In the genomic region with DNA sequence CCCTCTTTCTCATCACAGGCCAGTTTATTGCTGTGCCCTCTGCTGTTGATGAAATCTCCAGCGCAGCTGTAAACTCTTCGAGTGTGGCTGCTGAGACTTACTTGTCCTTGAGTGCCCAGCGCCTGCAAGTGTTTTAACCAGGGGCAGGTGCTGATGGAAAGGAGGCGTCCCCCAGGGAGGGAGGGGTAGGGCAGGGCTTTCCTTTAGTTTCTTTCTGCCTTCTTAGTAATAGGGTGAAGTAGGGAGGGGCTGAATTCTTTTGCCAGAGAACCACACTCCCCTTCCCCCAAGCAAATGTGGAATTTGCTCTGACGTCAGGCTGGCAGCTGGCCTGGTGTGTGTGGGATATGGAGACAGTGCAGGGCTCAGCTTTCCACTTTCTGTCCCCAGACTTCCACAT, we compare ENCODE assay signal across 10 cellular contexts.
DNase-seq lines count a peak whose midpoint lies in the region; ATAC-seq and TF ChIP-seq lines count a peak whose summit lies in the region.
"Had no signal": no experiment of that assay in that cellular context is flagged by ENCODE, and none has a peak within 500 bp of the region (broad histone marks: within the 10 kb centered on the region; RNA-seq: fewer than 3 reads in every experiment).

No MANE protein-coding gene starts in this region.

- no peak for TF ChIP-seq POLR2A in ovary (IDR thresholded peaks at IDR 0.05)

- H3K79me2 ChIP-seq in SK-N-SH (ENCODE audit: insufficient read depth), result peaks cover 6% of the 10 kb centered on the region; the same call in 1 of the 2 replicates

- peaks cover 14% of the 10 kb centered on the region for H3K4me1 Mint-ChIP-seq in glutamatergic neuron (ENCODE audit: low read depth, unreplicated experiment)

- POLR2A ChIA-PET in SK-N-SH (lab: Yijun Ruan, JAX), result no interaction called here

- no peak for TF ChIP-seq RAD21 in SK-N-SH (IDR thresholded peaks at IDR 0.05; ENCODE audit: low read length)

- peak overlapping the region; percentile 34 for H3K4me3 Mint-ChIP-seq in glutamatergic neuron (ENCODE audit: unreplicated experiment)

- peaks cover 40 to 63% of the 10 kb centered on the region in 2 experiments for H3K36me3 ChIP-seq in SK-N-SH (replicated peaks in 1 of 2; ENCODE audit: control insufficient read depth in 1 of 2, insufficient read depth in 2 of 2, low read length in 1 of 2)
- no peaks in the 10 kb centered on the region for H3K36me3 ChIP-seq in ovary

- H3K4me1 ChIP-seq in SK-N-SH (ENCODE audit: control insufficient read depth in 1 of 2, insufficient read depth in 2 of 2, low read depth in 1 of 2, low read length in 1 of 2) (peaks cover 7 to 9% of the 10 kb centered on the region in 2 experiments; a peak in 3 of 4 replicates), ovary (ENCODE audit: insufficient read depth) (peaks cover 4% of the 10 kb centered on the region)

- no peaks in the 10 kb centered on the region; the same call in 1 of the 2 replicates for H4K20me1 ChIP-seq in SK-N-SH (ENCODE audit: insufficient read depth)

- H3K4me3 ChIP-seq in HFF-Myc (replicated peaks; ENCODE audit: low read depth, low read length) (no peak overlapping the region), SK-N-SH (ENCODE audit: low read depth in 2 of 2, low read length in 1 of 2) (no peak overlapping the region), ovary (no peak overlapping the region)

- CTCF ChIA-PET in SK-N-SH (lab: Yijun Ruan, JAX), result no interaction called here

- ATAC-seq in HG03521 (IDR thresholded peaks at IDR 0.05; ENCODE audit: unreplicated experiment) (no peak), HG02571 (IDR thresholded peaks at IDR 0.05; ENCODE audit: unreplicated experiment) (no peak), HG02840 (IDR thresholded peaks at IDR 0.05; ENCODE audit: low FRiP score, unreplicated experiment) (no peak), HG03045 (IDR thresholded peaks at IDR 0.05; ENCODE audit: unreplicated experiment) (no peak)

- H3K9ac ChIP-seq in SK-N-SH, result no peak overlapping the region

- 54% methylated on average over 5 of the region's 5 CpGs for WGBS in SK-N-SH (ENCODE audit: low lambda C conversion rate)
- WGBS in ovary, 3 donors, result 4 to 14% (median 6%) methylated on average over 5 of the region's 5 CpGs

- peaks cover 2% of the 10 kb centered on the region for H3K9me3 Mint-ChIP-seq in glutamatergic neuron (ENCODE audit: unreplicated experiment)
- H3K9me3 Mint-ChIP-seq: IgD-negative memory B cell had no signal

- no peak overlapping the region for H2AFZ ChIP-seq in SK-N-SH (ENCODE audit: low read depth)

- H3K9me3 ChIP-seq in SK-N-SH (no peaks in the 10 kb centered on the region), ovary (no peaks in the 10 kb centered on the region)

- H3K4me2 ChIP-seq in SK-N-SH, result peak overlapping the region; percentile 24; the same call in 1 of the 2 replicates

- H3K27ac ChIP-seq in SK-N-SH (ENCODE audit: low read depth in 2 of 2, low read length in 1 of 2) (peak overlapping the region; percentile 35 to 76; a peak in 3 of 4 replicates), ovary (peak overlapping the region; percentile 13 to 66)
- H3K27ac ChIP-seq: neutrophil had no signal

- H3K27me3 ChIP-seq in SK-N-SH (ENCODE audit: insufficient read depth), result no peaks in the 10 kb centered on the region
- H3K27me3 ChIP-seq in ovary, result no peaks in the 10 kb centered on the region
- H3K27me3 ChIP-seq: neutrophil had no signal

- peak; percentile 92 for DNase-seq in HFF-Myc (ENCODE audit: extremely low read depth, low read depth)
- peak; percentile 22 for DNase-seq in SK-N-SH
- peak; percentile 70 for DNase-seq in glutamatergic neuron
- DNase-seq in ovary, result peak; percentile 91 to 93 (median 91)

- H3K36me3 Mint-ChIP-seq in glutamatergic neuron (ENCODE audit: unreplicated experiment), result peaks cover 4% of the 10 kb centered on the region

- no peak for TF ChIP-seq CTCF in HFF-Myc (IDR thresholded peaks at IDR 0.05; ENCODE audit: low read depth, low read length, missing control alignments)
- TF ChIP-seq CTCF in SK-N-SH (IDR thresholded peaks at IDR 0.05), result no peak
- no peak for TF ChIP-seq CTCF in glutamatergic neuron (IDR thresholded peaks at IDR 0.05; ENCODE audit: partially characterized antibody, unreplicated experiment)
- no peak for TF ChIP-seq CTCF in ovary (IDR thresholded peaks at IDR 0.05)

- H3K27me3 Mint-ChIP-seq in glutamatergic neuron (ENCODE audit: unreplicated experiment), result no peaks in the 10 kb centered on the region
- H3K27me3 Mint-ChIP-seq: IgD-negative memory B cell had no signal

- peak overlapping the region; percentile 94 for H3K27ac Mint-ChIP-seq in glutamatergic neuron (ENCODE audit: unreplicated experiment)
- H3K27ac Mint-ChIP-seq: IgD-negative memory B cell had no signal

- TF ChIP-seq EP300 in SK-N-SH (IDR thresholded peaks at IDR 0.05; ENCODE audit: borderline replicate concordance in 1 of 2, low read depth in 1 of 2, low read length in 1 of 2) (no peak), ovary (IDR thresholded peaks at IDR 0.05) (no peak)

- H3F3A ChIP-seq in SK-N-SH (replicated peaks; ENCODE audit: insufficient read depth), result no peaks in the 10 kb centered on the region

- no peaks in the 10 kb centered on the region for H3K9me2 ChIP-seq in SK-N-SH

- intact Hi-C loops in ovary (cut with DNase I), result loop anchor here in 2 of 4 donors (10.0 kb wide), 2 partner anchors 45 to 55 kb away; no protein-coding TSS in a partner anchor

TF ChIP-seq in SK-N-SH, 30 proteins besides CTCF, POLR2A, EP300 and RAD21 (continues in another document):
- no peak for TF ChIP-seq ELF1 (IDR thresholded peaks at IDR 0.05)
- TF ChIP-seq, protein P1, sequence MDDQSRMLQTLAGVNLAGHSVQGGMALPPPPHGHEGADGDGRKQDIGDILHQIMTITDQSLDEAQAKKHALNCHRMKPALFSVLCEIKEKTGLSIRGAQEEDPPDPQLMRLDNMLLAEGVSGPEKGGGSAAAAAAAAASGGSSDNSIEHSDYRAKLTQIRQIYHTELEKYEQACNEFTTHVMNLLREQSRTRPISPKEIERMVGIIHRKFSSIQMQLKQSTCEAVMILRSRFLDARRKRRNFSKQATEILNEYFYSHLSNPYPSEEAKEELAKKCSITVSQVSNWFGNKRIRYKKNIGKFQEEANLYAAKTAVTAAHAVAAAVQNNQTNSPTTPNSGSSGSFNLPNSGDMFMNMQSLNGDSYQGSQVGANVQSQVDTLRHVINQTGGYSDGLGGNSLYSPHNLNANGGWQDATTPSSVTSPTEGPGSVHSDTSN (IDR thresholded peaks at IDR 0.05), result peak; percentile 57
- no peak for TF ChIP-seq YY1 (IDR thresholded peaks at IDR 0.05; ENCODE audit: low read depth)
- TF ChIP-seq RFX5 (IDR thresholded peaks at IDR 0.05; ENCODE audit: low read length), result no peak
- no peak for TF ChIP-seq MEF2A (IDR thresholded peaks at IDR 0.05; ENCODE audit: borderline replicate concordance, low read depth)
- no peak for TF ChIP-seq SIN3A (IDR thresholded peaks at IDR 0.05; ENCODE audit: borderline replicate concordance, low read depth, low read length)
- TF ChIP-seq RCOR1 (IDR thresholded peaks at IDR 0.05; ENCODE audit: low read length), result no peak
- TF ChIP-seq GABPA (IDR thresholded peaks at IDR 0.05; ENCODE audit: low read depth), result no peak
- TF ChIP-seq, protein P2, sequence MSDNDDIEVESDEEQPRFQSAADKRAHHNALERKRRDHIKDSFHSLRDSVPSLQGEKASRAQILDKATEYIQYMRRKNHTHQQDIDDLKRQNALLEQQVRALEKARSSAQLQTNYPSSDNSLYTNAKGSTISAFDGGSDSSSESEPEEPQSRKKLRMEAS (IDR thresholded peaks at IDR 0.05; ENCODE audit: low read depth), result no peak; the same call in 1 of the 2 replicates
- TF ChIP-seq RXRA (IDR thresholded peaks at IDR 0.05; ENCODE audit: borderline replicate concordance, low read depth), result no peak
- TF ChIP-seq FOXJ3 (CRISPR knock-in tag; IDR thresholded peaks at IDR 0.05), result no peak
- TF ChIP-seq, protein P3, sequence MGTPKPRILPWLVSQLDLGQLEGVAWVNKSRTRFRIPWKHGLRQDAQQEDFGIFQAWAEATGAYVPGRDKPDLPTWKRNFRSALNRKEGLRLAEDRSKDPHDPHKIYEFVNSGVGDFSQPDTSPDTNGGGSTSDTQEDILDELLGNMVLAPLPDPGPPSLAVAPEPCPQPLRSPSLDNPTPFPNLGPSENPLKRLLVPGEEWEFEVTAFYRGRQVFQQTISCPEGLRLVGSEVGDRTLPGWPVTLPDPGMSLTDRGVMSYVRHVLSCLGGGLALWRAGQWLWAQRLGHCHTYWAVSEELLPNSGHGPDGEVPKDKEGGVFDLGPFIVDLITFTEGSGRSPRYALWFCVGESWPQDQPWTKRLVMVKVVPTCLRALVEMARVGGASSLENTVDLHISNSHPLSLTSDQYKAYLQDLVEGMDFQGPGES (IDR thresholded peaks at IDR 0.05; ENCODE audit: low read depth, low read length), result no peak
- no peak for TF ChIP-seq TAF1 (IDR thresholded peaks at IDR 0.05; ENCODE audit: borderline replicate concordance, low read depth, low read length)
- no peak for TF ChIP-seq NRF1 (IDR thresholded peaks at IDR 0.05; ENCODE audit: low read depth, low read length)
- TF ChIP-seq TCF12 (IDR thresholded peaks at IDR 0.05), result peak; percentile 84
- peak; percentile 86 for TF ChIP-seq NFIC (IDR thresholded peaks at IDR 0.05; ENCODE audit: borderline replicate concordance)
- no peak for TF ChIP-seq JUND (IDR thresholded peaks at IDR 0.05)
- no peak for TF ChIP-seq CHD2 (IDR thresholded peaks at IDR 0.05; ENCODE audit: low read length, partially characterized antibody)
- TF ChIP-seq TEAD4 (IDR thresholded peaks at IDR 0.05; ENCODE audit: borderline replicate concordance, insufficient read depth), result peak; percentile 54; the same call in 1 of the 2 replicates
- 0 out of 2 replicates have a peak, but pooled peaks have one; percentile 1 for TF ChIP-seq SMC3 (IDR thresholded peaks at IDR 0.05; ENCODE audit: low read depth, low read length)
- TF ChIP-seq, protein P4, sequence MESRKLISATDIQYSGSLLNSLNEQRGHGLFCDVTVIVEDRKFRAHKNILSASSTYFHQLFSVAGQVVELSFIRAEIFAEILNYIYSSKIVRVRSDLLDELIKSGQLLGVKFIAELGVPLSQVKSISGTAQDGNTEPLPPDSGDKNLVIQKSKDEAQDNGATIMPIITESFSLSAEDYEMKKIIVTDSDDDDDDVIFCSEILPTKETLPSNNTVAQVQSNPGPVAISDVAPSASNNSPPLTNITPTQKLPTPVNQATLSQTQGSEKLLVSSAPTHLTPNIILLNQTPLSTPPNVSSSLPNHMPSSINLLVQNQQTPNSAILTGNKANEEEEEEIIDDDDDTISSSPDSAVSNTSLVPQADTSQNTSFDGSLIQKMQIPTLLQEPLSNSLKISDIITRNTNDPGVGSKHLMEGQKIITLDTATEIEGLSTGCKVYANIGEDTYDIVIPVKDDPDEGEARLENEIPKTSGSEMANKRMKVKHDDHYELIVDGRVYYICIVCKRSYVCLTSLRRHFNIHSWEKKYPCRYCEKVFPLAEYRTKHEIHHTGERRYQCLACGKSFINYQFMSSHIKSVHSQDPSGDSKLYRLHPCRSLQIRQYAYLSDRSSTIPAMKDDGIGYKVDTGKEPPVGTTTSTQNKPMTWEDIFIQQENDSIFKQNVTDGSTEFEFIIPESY (IDR thresholded peaks at IDR 0.05; ENCODE audit: borderline replicate concordance, low read depth), result no peak

Comparison
In these comparisons a context has a peak if more than half of its experiments do, and no peak if none do; other contexts are left out.
1. DNase-seq: peak in every context shown above with its lines; median percentile 92 in HFF-Myc; 91 in ovary; 70 in glutamatergic neuron; 22 in SK-N-SH.